In the genomic region with DNA sequence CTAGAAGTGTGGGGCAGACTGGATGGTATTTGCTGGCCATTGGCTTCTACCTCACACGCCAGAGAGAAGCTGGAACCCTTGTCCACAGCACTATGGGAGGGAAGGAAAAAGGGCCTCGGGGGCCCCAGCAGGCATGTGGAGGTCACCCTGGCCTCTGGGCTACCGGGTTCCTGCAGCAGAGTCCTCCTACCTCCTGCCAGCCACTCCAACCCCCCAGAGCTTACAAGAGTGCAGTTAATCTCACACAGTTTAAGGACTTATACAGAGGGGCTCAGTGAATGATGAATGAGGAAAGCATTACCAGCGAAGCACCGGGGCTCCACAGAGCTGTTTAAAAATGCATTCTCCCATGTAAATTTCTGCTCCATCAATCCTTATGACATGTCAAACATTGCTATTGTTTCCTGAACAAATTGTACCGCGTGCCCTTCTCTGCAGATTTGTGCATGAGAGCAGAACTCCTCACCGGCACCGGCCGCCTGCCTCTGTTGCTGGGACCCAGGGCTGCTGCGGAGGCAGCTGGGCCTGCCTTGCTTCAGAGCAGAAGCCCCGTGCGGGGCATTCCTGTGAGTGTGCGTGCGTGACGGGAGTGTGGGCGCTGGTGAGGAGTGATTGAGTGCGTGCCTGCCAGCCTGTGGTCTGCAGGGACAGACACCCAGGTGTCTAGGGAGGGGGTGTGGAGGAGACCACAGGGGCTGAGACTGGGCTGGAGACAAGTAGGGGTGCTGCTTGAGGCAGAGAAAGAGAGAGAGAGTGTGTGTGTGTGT, we compare ENCODE assay signal across 13 cellular contexts. TPM values are rescaled to one million over a fixed set of nuclear protein-coding genes. Genes with fewer than 3 reads are reported as not detected.
DNase-seq lines count a peak whose midpoint lies in the region; ATAC-seq, FAIRE-seq and TF ChIP-seq lines count a peak whose summit lies in the region.
"Had no signal": no experiment of that assay in that cellular context is flagged by ENCODE, and none has a peak within 500 bp of the region (broad histone marks: within the 10 kb centered on the region; RNA-seq: fewer than 3 reads in every experiment).

No MANE protein-coding gene starts in this region.

- no peaks in the 10 kb centered on the region for H3K9me3 ChIP-seq in naive thymus-derived CD4-positive, alpha-beta T cell (ENCODE audit: control insufficient read depth in 2 of 3, low read length in 3 of 3)
- H3K9me3 ChIP-seq in tibial nerve: no peaks in the 10 kb centered on the region
- H3K9me3 ChIP-seq: psoas muscle had no signal

- no peak for TF ChIP-seq POLR2A in tibial nerve (IDR thresholded peaks at IDR 0.05)

- peak overlapping the region; percentile 43 for H3K27ac Mint-ChIP-seq in activated naive CD4-positive, alpha-beta T cell treated with anti-CD3 and anti-CD28 coated beads, Interleukin-2, amount 50 U/mL, for 24 hours
- peak overlapping the region in 8 of 9 donors; percentile 41 to 87 (median 76) for H3K27ac Mint-ChIP-seq in naive thymus-derived CD4-positive, alpha-beta T cell

- POLR2A ChIA-PET in naive thymus-derived CD4-positive, alpha-beta T cell (lab: Charles Lee): no interaction called here

- H3K4me1 ChIP-seq in naive thymus-derived CD4-positive, alpha-beta T cell (ENCODE audit: control insufficient read depth in 2 of 2, insufficient read depth in 2 of 2, low read length in 2 of 2): peaks cover 0 to 10% of the 10 kb centered on the region in 2 donors
- no peaks in the 10 kb centered on the region for H3K4me1 ChIP-seq in tibial nerve
- H3K4me1 ChIP-seq: psoas muscle had no signal

- ATAC-seq in GM21723 (IDR thresholded peaks at IDR 0.05; ENCODE audit: unreplicated experiment) (peak; percentile 38), HG03442 (IDR thresholded peaks at IDR 0.05; ENCODE audit: unreplicated experiment) (no peak)
- peak; percentile 46 for ATAC-seq in naive thymus-derived CD4-positive, alpha-beta T cell
- ATAC-seq: HCT116, psoas muscle had no signal

- no peak overlapping the region for H3K4me3 Mint-ChIP-seq in activated naive CD4-positive, alpha-beta T cell treated with anti-CD3 and anti-CD28 coated beads, Interleukin-2, amount 50 U/mL, for 24 hours
- H3K4me3 Mint-ChIP-seq in naive thymus-derived CD4-positive, alpha-beta T cell: peak overlapping the region in 6 of 10 donors; percentile 0 to 71 (median 36)

- H3K36me3 Mint-ChIP-seq in activated naive CD4-positive, alpha-beta T cell treated with anti-CD3 and anti-CD28 coated beads, Interleukin-2, amount 50 U/mL, for 24 hours: no peaks in the 10 kb centered on the region
- peaks cover 0 to 2% (median 0%) of the 10 kb centered on the region in 5 donors for H3K36me3 Mint-ChIP-seq in naive thymus-derived CD4-positive, alpha-beta T cell

- no peak overlapping the region for H3K27ac ChIP-seq in naive thymus-derived CD4-positive, alpha-beta T cell (ENCODE audit: low read depth, low read length)
- H3K27ac ChIP-seq in tibial nerve: no peak overlapping the region
- H3K27ac ChIP-seq: psoas muscle had no signal

- H3K4me3 ChIP-seq in naive thymus-derived CD4-positive, alpha-beta T cell (ENCODE audit: low read length): no peak overlapping the region
- no peak overlapping the region for H3K4me3 ChIP-seq in tibial nerve
- H3K4me3 ChIP-seq: psoas muscle had no signal

- 54 to 66% methylated on average over 17 to 18 of the region's 18 CpGs for WGBS in tibial nerve, 2 donors

- H3K9me3 Mint-ChIP-seq in activated naive CD4-positive, alpha-beta T cell treated with anti-CD3 and anti-CD28 coated beads, Interleukin-2, amount 50 U/mL, for 24 hours: no peaks in the 10 kb centered on the region
- peaks cover 0 to 1% (median 0%) of the 10 kb centered on the region in 11 donors for H3K9me3 Mint-ChIP-seq in naive thymus-derived CD4-positive, alpha-beta T cell

- no peak for TF ChIP-seq EP300 in tibial nerve (IDR thresholded peaks at IDR 0.05)

- no peaks in the 10 kb centered on the region for H3K27me3 Mint-ChIP-seq in activated naive CD4-positive, alpha-beta T cell treated with anti-CD3 and anti-CD28 coated beads, Interleukin-2, amount 50 U/mL, for 24 hours
- H3K27me3 Mint-ChIP-seq in naive thymus-derived CD4-positive, alpha-beta T cell: no peaks in the 10 kb centered on the region

- DNase-seq in D721Med (ENCODE audit: insufficient read length, low spot score): peak; percentile 88
- DNase-seq in naive thymus-derived CD4-positive, alpha-beta T cell: peak in 1 of 9 donors; percentile 5
- no peak for DNase-seq in tibial nerve (ENCODE audit: low spot score in 2 of 2)
- no peak for DNase-seq in GM10266 (ENCODE audit: extremely low spot score)
- DNase-seq: mesenchymal stem cell; NCI-H2171 treated with DMSO at 0.1 percent for 48 hours; psoas muscle; stimulated activated CD4-positive, alpha-beta T cell treated with anti-CD3 and anti-CD28 coated beads, Interleukin-4, amount 100 ng/mL, for 4 hours had no signal

- TF ChIP-seq CTCF in D721Med (IDR thresholded peaks at IDR 0.05; ENCODE audit: insufficient read depth, missing control alignments): no peak
- TF ChIP-seq CTCF in tibial nerve (IDR thresholded peaks at IDR 0.05): no peak
- TF ChIP-seq CTCF in GM10266 (IDR thresholded peaks at IDR 0.05; ENCODE audit: control insufficient read depth, insufficient read depth, low read depth, missing control alignments): no peak

- peaks cover 18% of the 10 kb centered on the region for H3K4me1 Mint-ChIP-seq in activated naive CD4-positive, alpha-beta T cell treated with anti-CD3 and anti-CD28 coated beads, Interleukin-2, amount 50 U/mL, for 24 hours
- peaks cover 14 to 35% (median 20%) of the 10 kb centered on the region in 7 donors for H3K4me1 Mint-ChIP-seq in naive thymus-derived CD4-positive, alpha-beta T cell

- FAIRE-seq in D721Med (lab: Jason Lieb, UNC): no peak
- FAIRE-seq: bronchial epithelial cell had no signal

- intact Hi-C loops in naive thymus-derived CD4-positive, alpha-beta T cell (cut with micrococcal nuclease): no loop called here

- CTCF ChIA-PET in naive thymus-derived CD4-positive, alpha-beta T cell (lab: Charles Lee): interaction anchor here (0.6 to 0.7 kb wide), 3 partner anchors 218 to 1559 kb away, joined by 3 read pairs; no protein-coding TSS in a partner anchor

- H3K27me3 ChIP-seq in naive thymus-derived CD4-positive, alpha-beta T cell (ENCODE audit: control insufficient read depth in 2 of 2, insufficient read depth in 2 of 2, low read length in 2 of 2): no peaks in the 10 kb centered on the region
- no peaks in the 10 kb centered on the region for H3K27me3 ChIP-seq in tibial nerve

- no peaks in the 10 kb centered on the region for H3K36me3 ChIP-seq in naive thymus-derived CD4-positive, alpha-beta T cell (ENCODE audit: control insufficient read depth in 2 of 3, insufficient read depth in 3 of 3, low read length in 3 of 3)
- no peaks in the 10 kb centered on the region for H3K36me3 ChIP-seq in tibial nerve

RNA-seq across cellular contexts. Expression of a gene that starts 52.8 kb away (rescaled TPM):
- total RNA-seq in naive thymus-derived CD4-positive, alpha-beta T cell: 1 to 10 TPM in 1 of 5 experiments, under 1 TPM in 4; 0.13 to 1.0 (median 0.19) TPM
- polyA plus RNA-seq in naive thymus-derived CD4-positive, alpha-beta T cell: not detected
- under 1 TPM; 0.20 to 0.42 (median 0.26) TPM for total RNA-seq in tibial nerve
- total RNA-seq: bronchial epithelial cell, psoas muscle had no signal
